10 cellular contexts compared by ENCODE assay signal in the genomic region with DNA sequence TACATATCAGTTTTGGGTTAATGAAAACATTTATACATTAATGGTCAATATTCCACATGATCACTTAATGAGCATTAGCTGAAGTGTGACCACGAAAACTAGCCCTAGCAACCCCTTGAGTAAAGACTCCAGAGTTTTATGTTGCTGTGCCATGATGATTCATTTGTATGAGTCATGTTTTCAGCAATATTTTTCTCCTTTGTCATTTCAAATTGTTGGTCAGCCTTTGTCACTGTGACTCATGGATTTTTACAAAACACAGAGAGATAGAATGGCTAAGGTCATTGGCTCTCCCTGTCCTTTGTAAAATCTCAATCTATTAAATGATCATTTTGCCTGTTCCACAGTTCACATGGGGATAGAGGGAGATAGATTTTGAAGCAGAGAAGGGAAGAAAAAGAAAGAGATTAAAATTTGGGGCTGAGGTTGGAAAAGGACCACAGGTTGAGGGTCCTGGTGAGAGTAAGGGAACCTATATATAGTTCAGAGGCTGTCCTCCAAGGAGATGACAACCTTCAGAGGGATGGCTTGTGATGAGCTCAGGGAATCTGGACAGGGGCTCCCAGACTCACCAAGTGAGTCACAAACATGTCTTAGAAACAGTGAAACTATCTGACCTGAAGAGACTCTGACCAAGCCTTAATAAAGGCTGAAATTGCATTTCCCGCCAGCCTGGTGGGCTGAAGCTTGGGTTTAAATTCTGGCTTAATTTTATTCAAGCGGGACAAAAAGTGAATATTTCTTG. TPM values are rescaled to one million over a fixed set of nuclear protein-coding genes. Genes with fewer than 3 reads are reported as not detected.
A peak's percentile ranks its signal among the peaks of the same experiment; 100 is the strongest.
DNase-seq lines count a peak whose midpoint lies in the region; ATAC-seq, FAIRE-seq and TF ChIP-seq lines count a peak whose summit lies in the region.
"Had no signal": no experiment of that assay in that cellular context is flagged by ENCODE, and none has a peak within 500 bp of the region (broad histone marks: within the 10 kb centered on the region; RNA-seq: fewer than 3 reads in every experiment).

No MANE protein-coding gene starts in this region.

- H3K9me3 ChIP-seq in kidney (ENCODE audit: control insufficient read depth in 1 of 2, low read length in 2 of 2): no peaks in the 10 kb centered on the region
- H3K9me3 ChIP-seq in Karpas-422 (ENCODE audit: low read length): 0 out of 2 replicates have a peak, but pooled peaks cover 4% of the 10 kb centered on the region
- H3K9me3 ChIP-seq: upper lobe of right lung had no signal

- no peak overlapping the region for H3K4me3 ChIP-seq in kidney (ENCODE audit: low read length in 2 of 2)
- no peak overlapping the region for H3K4me3 ChIP-seq in Karpas-422 (ENCODE audit: low read length)
- H3K4me3 ChIP-seq: upper lobe of right lung had no signal

- H3K4me1 ChIP-seq in kidney (ENCODE audit: control insufficient read depth in 1 of 2, insufficient read depth in 1 of 2, low read depth in 1 of 2, low read length in 2 of 2) (no peaks in the 10 kb centered on the region), Karpas-422 (ENCODE audit: low read length) (no peaks in the 10 kb centered on the region)
- H3K4me1 ChIP-seq: upper lobe of right lung had no signal

- H3K27me3 ChIP-seq in Karpas-422 (ENCODE audit: low read length): no peaks in the 10 kb centered on the region
- H3K27me3 ChIP-seq: upper lobe of right lung had no signal

- H3K27ac ChIP-seq in kidney (ENCODE audit: low read depth in 2 of 2, low read length in 2 of 2) (no peak overlapping the region), Karpas-422 (ENCODE audit: low read length) (no peak overlapping the region)
- H3K27ac ChIP-seq: upper lobe of right lung had no signal

- no peaks in the 10 kb centered on the region for H3K79me2 ChIP-seq in Karpas-422 (ENCODE audit: low read length)

- intact Hi-C loops in kidney (cut with DNase I): no loop called here

- no peak overlapping the region for H3K4me2 ChIP-seq in Karpas-422 (ENCODE audit: low read depth, low read length, poor library complexity, severe bottlenecking)

- H4K20me1 ChIP-seq in Karpas-422 (ENCODE audit: insufficient read depth, low read depth, low read length): no peaks in the 10 kb centered on the region

- DNase-seq in AG20443 (ENCODE audit: low spot score): peak; percentile 69
- DNase-seq in HT-29 (ENCODE audit: low spot score): peak; percentile 62
- peak; percentile 88 for DNase-seq in amniotic epithelial cell (ENCODE audit: low read depth)
- DNase-seq in kidney: no peak
- no peak for DNase-seq in Karpas-422
- DNase-seq: NCI-H146, upper lobe of right lung had no signal

- H3K36me3 ChIP-seq in kidney (ENCODE audit: control insufficient read depth in 1 of 2, insufficient read depth in 2 of 2, low read length in 2 of 2): no peaks in the 10 kb centered on the region
- H3K36me3 ChIP-seq in Karpas-422 (ENCODE audit: insufficient read depth, low read length): no peaks in the 10 kb centered on the region
- H3K36me3 ChIP-seq: upper lobe of right lung had no signal

- no peak for TF ChIP-seq CTCF in kidney (IDR thresholded peaks at IDR 0.05; ENCODE audit: borderline replicate concordance, extremely low read depth, insufficient read depth)

- peak; percentile 76 for FAIRE-seq in kidney (lab: Jason Lieb, UNC)

- H3K9ac ChIP-seq in kidney (ENCODE audit: low read length in 2 of 2): no peak overlapping the region
- H3K9ac ChIP-seq in Karpas-422 (ENCODE audit: low read length): no peak overlapping the region

- no peaks in the 10 kb centered on the region for H3K9me2 ChIP-seq in Karpas-422 (replicated peaks; ENCODE audit: insufficient read depth, low read length)

- ATAC-seq in GM18520 (IDR thresholded peaks at IDR 0.05; ENCODE audit: unreplicated experiment) (no peak), GM18873 (IDR thresholded peaks at IDR 0.05; ENCODE audit: low FRiP score, unreplicated experiment) (no peak), GM18870 (IDR thresholded peaks at IDR 0.05; ENCODE audit: unreplicated experiment) (no peak)
- ATAC-seq: upper lobe of right lung had no signal

- no peak overlapping the region for H2AFZ ChIP-seq in Karpas-422 (ENCODE audit: low read length)

RNA-seq across cellular contexts. Expression of a gene that starts 25.6 kb away (rescaled TPM):
- total RNA-seq in HT-29 (2014; rRNA removed; shearing (Covaris generic)): not detected in 2 replicates
- 0.16 TPM for total RNA-seq in kidney
- not detected for polyA plus RNA-seq in kidney (ENCODE audit: insufficient read depth, low read depth, low replicate concordance)
- total RNA-seq in Karpas-422 (2014; rRNA removed; shearing (Covaris generic); ENCODE audit: low replicate concordance): not detected in 2 replicates
- total RNA-seq: upper lobe of right lung had no signal

RNA-seq across cellular contexts. Expression of a gene that starts 36.7 kb away (rescaled TPM):
- total RNA-seq in HT-29 (2014; rRNA removed; shearing (Covaris generic)): not detected in 2 replicates
- total RNA-seq in kidney: not detected
- not detected for polyA plus RNA-seq in kidney (ENCODE audit: insufficient read depth, low read depth, low replicate concordance)
- total RNA-seq in Karpas-422 (2014; rRNA removed; shearing (Covaris generic); ENCODE audit: low replicate concordance): not detected in 2 replicates
- total RNA-seq: upper lobe of right lung had no signal

RNA-seq across cellular contexts. Expression of a gene that starts 41.8 kb away (rescaled TPM):
- total RNA-seq in HT-29 (2014; rRNA removed; shearing (Covaris generic)): not detected in 2 replicates
- not detected for total RNA-seq in kidney
- not detected for polyA plus RNA-seq in kidney (ENCODE audit: insufficient read depth, low read depth, low replicate concordance)
- not detected in 2 replicates for total RNA-seq in Karpas-422 (2014; rRNA removed; shearing (Covaris generic); ENCODE audit: low replicate concordance)
- total RNA-seq: upper lobe of right lung had no signal

RNA-seq across cellular contexts. Expression of a gene that starts 53.2 kb away (rescaled TPM):
- not detected in 2 replicates for total RNA-seq in HT-29 (2014; rRNA removed; shearing (Covaris generic))
- total RNA-seq in kidney: not detected
- not detected for polyA plus RNA-seq in kidney (ENCODE audit: insufficient read depth, low read depth, low replicate concordance)
- not detected in 2 replicates for total RNA-seq in Karpas-422 (2014; rRNA removed; shearing (Covaris generic); ENCODE audit: low replicate concordance)
- total RNA-seq: upper lobe of right lung had no signal

Comparison
In these comparisons a context has a peak if more than half of its experiments do, and no peak if none do; other contexts are left out.
1. DNase-seq: peak in AG20443 (single experiment), HT-29 (single experiment) and amniotic epithelial cell (single experiment); none in kidney (single experiment) and Karpas-422 (single experiment).